ENCODE assay signal across 12 cellular contexts in the genomic region with DNA sequence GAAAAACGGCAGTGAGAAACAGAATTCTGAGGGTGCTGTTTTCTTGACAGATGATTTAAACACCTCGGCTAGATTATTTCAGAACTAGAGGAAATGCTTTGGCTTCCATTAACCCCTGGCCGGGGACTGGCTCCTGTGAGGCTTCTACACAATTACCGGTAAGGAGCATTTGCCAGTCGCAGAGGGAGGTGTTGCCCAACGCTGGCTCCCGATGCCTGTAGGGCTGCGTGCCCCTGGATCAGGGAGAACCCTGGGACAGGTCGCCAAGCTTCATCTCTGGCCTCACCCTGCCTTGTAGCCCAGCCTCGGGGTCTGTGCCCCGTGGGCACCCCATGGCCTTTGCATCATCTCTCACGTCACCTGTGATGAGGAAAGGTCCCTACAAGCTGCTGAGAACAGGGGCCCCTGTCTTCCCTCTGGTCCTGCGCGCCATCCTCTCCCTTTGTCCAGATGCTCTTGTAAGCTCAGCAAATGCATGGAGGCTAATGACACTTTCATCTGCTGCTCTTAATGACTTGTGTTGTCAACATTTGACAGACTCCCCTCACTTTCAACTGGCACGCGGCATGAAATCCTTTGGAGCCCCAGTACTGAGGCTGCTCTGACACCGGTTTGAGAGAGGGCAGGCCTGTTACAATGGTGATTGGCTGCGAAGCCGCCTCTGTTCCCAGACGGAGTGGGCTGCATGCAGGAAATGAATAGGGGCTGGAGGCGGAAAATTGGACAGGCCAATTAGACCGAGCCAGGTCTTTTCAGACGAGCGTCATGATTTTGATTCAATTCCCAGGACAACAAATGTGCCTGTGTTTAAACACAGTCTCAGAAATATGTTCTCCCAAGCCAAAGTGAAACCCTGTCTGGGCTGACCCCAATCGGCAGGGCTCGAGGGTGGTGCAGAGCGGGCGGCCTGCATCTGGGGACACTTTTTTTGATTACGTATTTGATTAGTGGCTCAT.
A peak's percentile ranks its signal among the peaks of the same experiment; 100 is the strongest.
DNase-seq lines count a peak whose midpoint lies in the region; ATAC-seq lines count a peak whose summit lies in the region.
"Had no signal": no experiment of that assay in that cellular context is flagged by ENCODE, and none has a peak within 500 bp of the region (broad histone marks: within the 10 kb centered on the region; RNA-seq: fewer than 3 reads in every experiment).

No MANE protein-coding gene starts in this region.

- H3K14ac ChIP-seq in trophoblast cell (ENCODE audit: low read length) = no peak overlapping the region

- no peak overlapping the region for H2BK120ac ChIP-seq in trophoblast cell (ENCODE audit: insufficient read depth, low read length, poor library complexity)

- H2AK5ac ChIP-seq in trophoblast cell (ENCODE audit: low read length) = no peak overlapping the region

- H3K23ac ChIP-seq in trophoblast cell (ENCODE audit: low read length) = no peak overlapping the region

- no peak overlapping the region for H2AFZ ChIP-seq in trophoblast cell (ENCODE audit: insufficient read depth, low read length, poor library complexity)

- no peak for ATAC-seq in HG03159 (IDR thresholded peaks at IDR 0.05; ENCODE audit: unreplicated experiment)
- ATAC-seq: activated naive CD8-positive, alpha-beta T cell treated with anti-CD3 and anti-CD28 coated beads, Interleukin-2, amount 50 U/mL, for 24 hours had no signal

- H2BK12ac ChIP-seq in trophoblast cell (ENCODE audit: low read length) = no peak overlapping the region

- H2BK5ac ChIP-seq in trophoblast cell (ENCODE audit: low read depth, low read length, poor library complexity) = no peak overlapping the region

- H3K4me1 ChIP-seq in rectal smooth muscle tissue (ENCODE audit: control insufficient read depth, insufficient read depth, low read length) (no peaks in the 10 kb centered on the region), trophoblast cell (ENCODE audit: control insufficient read depth in 1 of 2, insufficient read depth in 2 of 2, low read length in 2 of 2) (no peaks in the 10 kb centered on the region)

- H3K4ac ChIP-seq in trophoblast cell (ENCODE audit: low read depth, low read length) = no peak overlapping the region

- H3K9ac ChIP-seq in rectal smooth muscle tissue (ENCODE audit: low read length) (no peak overlapping the region), trophoblast cell (ENCODE audit: low read length) (no peak overlapping the region)

- H4K12ac ChIP-seq in trophoblast cell (ENCODE audit: low read depth, low read length) = no peak overlapping the region

- no CpG with 5 or more reads among the region's 29 CpGs for WGBS in trophoblast cell (ENCODE audit: extremely low coverage, insufficient coverage, insufficient read length)

- no peak overlapping the region for H3K4me3 ChIP-seq in rectal smooth muscle tissue (ENCODE audit: low read length)
- no peak overlapping the region for H3K4me3 ChIP-seq in trophoblast cell (ENCODE audit: low read depth, low read length)

- no peak overlapping the region for H4K8ac ChIP-seq in trophoblast cell (ENCODE audit: low read depth, low read length)

- H3K79me1 ChIP-seq in trophoblast cell (ENCODE audit: low read length) = no peaks in the 10 kb centered on the region

- H3K18ac ChIP-seq in trophoblast cell (ENCODE audit: low read length) = no peak overlapping the region

- H3K9me3 ChIP-seq in trophoblast cell (ENCODE audit: insufficient read depth, low read depth, low read length) = peaks cover 2% of the 10 kb centered on the region

- H3K27ac ChIP-seq in caudate nucleus (ENCODE audit: low read depth, low read length) = no peak overlapping the region
- H3K27ac ChIP-seq in rectal smooth muscle tissue (ENCODE audit: low read depth, low read length) = peak overlapping the region; percentile 22
- H3K27ac ChIP-seq in trophoblast cell (ENCODE audit: low read depth, low read length) = no peak overlapping the region

- H3K36me3 ChIP-seq in rectal smooth muscle tissue (ENCODE audit: control insufficient read depth, insufficient read depth, low read length) = no peaks in the 10 kb centered on the region
- no peaks in the 10 kb centered on the region for H3K36me3 ChIP-seq in trophoblast cell (ENCODE audit: control insufficient read depth in 1 of 2, insufficient read depth in 2 of 2, low read length in 2 of 2)

- no peaks in the 10 kb centered on the region for H3K79me2 ChIP-seq in trophoblast cell (ENCODE audit: control insufficient read depth, insufficient read depth, low read length, poor library complexity)

- DNase-seq in COLO829 (ENCODE audit: low spot score) (peak; percentile 45), caudate nucleus (lab: John Stamatoyannopoulos, UW) (peak in 39 of 61 donors; percentile 5 to 80 (median 32)), hypothalamus (lab: John Stamatoyannopoulos, UW) (peak in 39 of 51 donors; percentile 11 to 83 (median 47)), COLO668 (lab: John Stamatoyannopoulos, UW; ENCODE audit: unreplicated experiment) (no peak), GOT3 (lab: John Stamatoyannopoulos, UW) (no peak), trophoblast cell (no peak)
- DNase-seq: activated CD4-positive, alpha-beta memory T cell treated with anti-CD3 and anti-CD28 coated beads for 36 hours; activated naive CD8-positive, alpha-beta T cell treated with anti-CD3 and anti-CD28 coated beads, Interleukin-2, amount 50 U/mL, for 24 hours; NCI-H2107; SHP77 treated with DMSO at 0.1 percent for 48 hours had no signal

- H4K91ac ChIP-seq in trophoblast cell (ENCODE audit: low read depth, low read length) = no peak overlapping the region

- H3K27me3 ChIP-seq in rectal smooth muscle tissue (ENCODE audit: control insufficient read depth, insufficient read depth, low read length) (no peaks in the 10 kb centered on the region), trophoblast cell (ENCODE audit: insufficient read depth, low read length) (no peaks in the 10 kb centered on the region)

- no peak overlapping the region for H3K4me2 ChIP-seq in trophoblast cell (ENCODE audit: low read length)

Comparison
In these comparisons a context has a peak if more than half of its experiments do, and no peak if none do; other contexts are left out.
1. DNase-seq: peak in COLO829 (single experiment), caudate nucleus (39 of 61) and hypothalamus (39 of 51); none in COLO668 (single experiment), GOT3 (single experiment) and trophoblast cell (0 of 2).